Comparison of ENCODE assay signal across 8 cellular contexts in the genomic region with DNA sequence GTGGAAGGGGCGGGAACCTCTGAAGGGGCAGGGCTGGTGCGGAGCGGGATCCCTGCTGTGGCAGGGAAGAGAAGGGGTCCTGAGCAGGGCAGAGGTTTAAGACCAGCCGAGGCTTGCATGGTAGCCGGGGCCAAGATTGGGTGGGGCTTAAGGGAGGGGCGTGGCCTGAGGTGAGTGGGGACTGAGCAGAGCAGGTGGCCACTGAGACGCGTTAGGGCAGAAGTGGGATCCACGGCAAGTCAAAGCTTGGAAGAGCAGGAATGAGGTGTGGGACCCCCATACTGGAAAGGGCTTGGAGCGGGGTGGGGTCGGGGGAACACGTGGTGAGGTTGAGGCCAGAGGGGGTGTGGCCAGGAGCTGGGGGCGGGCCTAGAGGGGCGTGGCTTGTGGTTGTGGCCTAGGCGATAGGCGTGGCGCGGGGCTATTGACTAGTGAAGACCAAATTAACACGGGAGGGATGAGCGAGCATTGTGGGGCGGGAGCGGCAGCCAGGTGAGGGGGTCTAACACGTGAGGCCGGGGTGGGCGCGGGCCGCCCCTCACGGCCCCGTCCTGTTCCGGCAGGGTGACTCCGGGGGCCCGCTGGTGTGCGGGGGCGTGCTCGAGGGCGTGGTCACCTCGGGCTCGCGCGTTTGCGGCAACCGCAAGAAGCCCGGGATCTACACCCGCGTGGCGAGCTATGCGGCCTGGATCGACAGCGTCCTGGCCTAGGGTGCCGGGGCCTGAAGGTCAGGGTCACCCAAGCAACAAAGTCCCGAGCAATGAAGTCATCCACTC. TPM values are rescaled to one million over a fixed set of nuclear protein-coding genes. Genes with fewer than 3 reads are reported as not detected.
A peak's percentile ranks its signal among the peaks of the same experiment; 100 is the strongest.
DNase-seq lines count a peak whose midpoint lies in the region; ATAC-seq and TF ChIP-seq lines count a peak whose summit lies in the region.
"Had no signal": no experiment of that assay in that cellular context is flagged by ENCODE, and none has a peak within 500 bp of the region (broad histone marks: within the 10 kb centered on the region; RNA-seq: fewer than 3 reads in every experiment).

No MANE protein-coding gene starts in this region.

- H3K4me1 ChIP-seq in right lobe of liver (no peaks in the 10 kb centered on the region), sigmoid colon (peaks cover 0 to 41% (median 30%) of the 10 kb centered on the region in 4 donors)

- H3K9me3 Mint-ChIP-seq in HFFc6, result 0 out of 2 replicates have a peak, but pooled peaks cover 3% of the 10 kb centered on the region
- H3K9me3 Mint-ChIP-seq in WTC11, result no peaks in the 10 kb centered on the region
- no peaks in the 10 kb centered on the region for H3K9me3 Mint-ChIP-seq in MCF 10A (ENCODE audit: unreplicated experiment)

- H3K9me3 ChIP-seq in right lobe of liver (no peaks in the 10 kb centered on the region), sigmoid colon (no peaks in the 10 kb centered on the region)

- 5% methylated on average over 17 of the region's 51 CpGs for WGBS in right lobe of liver (ENCODE audit: insufficient coverage, low coverage, low lambda C conversion rate, missing lambda C conversion rate)
- 21 to 23% methylated on average over 51 of the region's 51 CpGs for WGBS in sigmoid colon, 2 donors

- H3K27me3 ChIP-seq in right lobe of liver (no peaks in the 10 kb centered on the region), sigmoid colon (peaks cover 21 to 52% (median 37%) of the 10 kb centered on the region in 3 donors)

- H3K36me3 Mint-ChIP-seq in HFFc6 (ENCODE audit: low read depth) (peaks cover 9% of the 10 kb centered on the region), WTC11 (no peaks in the 10 kb centered on the region; the same call in 1 of the 2 replicates), MCF 10A (ENCODE audit: insufficient read depth, unreplicated experiment) (peaks cover 8% of the 10 kb centered on the region)

- H3K27me3 Mint-ChIP-seq in HFFc6 (ENCODE audit: insufficient read depth) (peaks cover 7% of the 10 kb centered on the region; the same call in 1 of the 2 replicates), WTC11 (ENCODE audit: low read depth) (peaks cover 32% of the 10 kb centered on the region), MCF 10A (ENCODE audit: insufficient read depth, unreplicated experiment) (no peaks in the 10 kb centered on the region)

- peak; percentile 63 for ATAC-seq in WTC11
- ATAC-seq in right lobe of liver, result peak; percentile 20 to 43 (median 32)

- BruUV-seq in MCF 10A (replicated peaks; lab: Mats Ljungman, UMichigan), result no TSS peak

- peak; percentile 9 for DNase-seq in HFFc6
- peak; percentile 94 for DNase-seq in WTC11 (ENCODE audit: low spot score)
- DNase-seq in MCF 10A (ENCODE audit: unreplicated experiment), result peak; percentile 57
- DNase-seq in right lobe of liver, result peak in 2 of 3 donors; percentile 65 to 73
- DNase-seq in stimulated activated CD8-positive, alpha-beta memory T cell treated with anti-CD3 and anti-CD28 coated beads, Interleukin-7, amount 100 ng/mL, for 4 hours (ENCODE audit: low read depth in 2 of 2), result peak; percentile 61 to 64
- no peak for DNase-seq in sigmoid colon
- no peak for DNase-seq in HPDE6-E6E7 (ENCODE audit: extremely low spot score)

- H3K27ac Mint-ChIP-seq in HFFc6 (no peak overlapping the region), WTC11 (peak overlapping the region; percentile 78; the same call in 1 of the 2 replicates), MCF 10A (ENCODE audit: low read depth, unreplicated experiment) (no peak overlapping the region)

- no peak overlapping the region for H3K4me3 Mint-ChIP-seq in HFFc6
- peak overlapping the region; percentile 61 for H3K4me3 Mint-ChIP-seq in WTC11
- H3K4me3 Mint-ChIP-seq in MCF 10A (ENCODE audit: unreplicated experiment), result no peak overlapping the region

- intact Hi-C loops in MCF 10A (cut with micrococcal nuclease), result no loop called here
- intact Hi-C loops in right lobe of liver (cut with DNase I), result loop anchor here (5.0 to 10.0 kb wide), 2 partner anchors 55 to 98 kb away; partner anchors contain the start of gene KISS1R (in 1 of the 2)
- intact Hi-C loops in sigmoid colon (cut with DNase I), result no loop called here

- H3K4me1 Mint-ChIP-seq in HFFc6 (ENCODE audit: low read depth) (no peaks in the 10 kb centered on the region; the same call in 1 of the 2 replicates), WTC11 (peaks cover 5% of the 10 kb centered on the region), MCF 10A (ENCODE audit: insufficient read depth, unreplicated experiment) (peaks cover 5% of the 10 kb centered on the region)

- TF ChIP-seq EP300 in sigmoid colon (IDR thresholded peaks at IDR 0.05), result no peak

- POLR2A ChIA-PET in WTC11 (lab: Charles Lee), result no interaction called here
- POLR2A ChIA-PET in MCF 10A (lab: Yijun Ruan, JAX), result interaction anchor here (0.7 to 1.1 kb wide), 4 partner anchors 13 to 46 kb away, joined by 3 read pairs; no protein-coding TSS in a partner anchor

- H3K4me3 ChIP-seq in right lobe of liver, result no peak overlapping the region
- H3K4me3 ChIP-seq in sigmoid colon, result peak overlapping the region in 1 of 4 donors; percentile 16

- TF ChIP-seq POLR2A in right lobe of liver (IDR thresholded peaks at IDR 0.05) (no peak), sigmoid colon (IDR thresholded peaks at IDR 0.05) (no peak)

- CTCF ChIA-PET in WTC11 (lab: Charles Lee) (interaction anchor here (0.6 to 2.1 kb wide), 19 partner anchors 9 to 384 kb away, joined by 3 to 18 read pairs (median 4); partner anchors contain the start of genes ARHGAP45, KISS1R and PALM), MCF 10A (lab: Yijun Ruan, JAX) (interaction anchor here (0.6 kb wide), 1 partner anchor 404 kb away, joined by 3 read pairs; no protein-coding TSS in a partner anchor)

- H3K27ac ChIP-seq in right lobe of liver (no peak overlapping the region), sigmoid colon (no peak overlapping the region)

- TF ChIP-seq CTCF in HFFc6 (IDR thresholded peaks at IDR 0.05) (no peak), WTC11 (IDR thresholded peaks at IDR 0.05) (no peak), MCF 10A (IDR thresholded peaks at IDR 0.05; ENCODE audit: unreplicated experiment) (no peak), right lobe of liver (IDR thresholded peaks at IDR 0.05) (no peak), sigmoid colon (IDR thresholded peaks at IDR 0.05) (no peak)

- H3K36me3 ChIP-seq in right lobe of liver (peaks cover 0 to under 1% (median 0%) of the 10 kb centered on the region in 4 donors), sigmoid colon (peaks cover 0 to 5% (median 2%) of the 10 kb centered on the region in 4 donors)

TF ChIP-seq in WTC11, 78 proteins besides CTCF, POLR2A, EP300 and RAD21 (continues in another document):
- TF ChIP-seq TEAD1 (CRISPR knock-in tag; IDR thresholded peaks at IDR 0.05), result no peak
- no peak for TF ChIP-seq ATF6 (CRISPR knock-in tag; IDR thresholded peaks at IDR 0.05)
- no peak for TF ChIP-seq CREM (CRISPR knock-in tag; IDR thresholded peaks at IDR 0.05)
- TF ChIP-seq IRF1 (CRISPR knock-in tag; IDR thresholded peaks at IDR 0.05), result no peak
- TF ChIP-seq MXD4 (CRISPR knock-in tag; IDR thresholded peaks at IDR 0.05; ENCODE audit: borderline replicate concordance), result no peak

RNA-seq across cellular contexts. Expression of gene CFD, which starts 3.3 kb away (rescaled TPM):
- 1 to 10 TPM in 3 of 6 experiments, under 1 TPM in 3; 0.84 to 1.7 (median 0.98) TPM for total RNA-seq in HFFc6 (2021; fragmentation: NEBNext Ultra II Directional; extraction: Animal tissue kit (Norgen Biotek cat#: 25700))
- 1.7 to 2.7 TPM (median 2.5 TPM) in 3 replicates for total RNA-seq in WTC11 (2021)
- 0.88 and 1.1 TPM in 2 replicates for total RNA-seq in MCF 10A (2022)
- total RNA-seq in right lobe of liver, result 1 to 10 TPM; 3.5 to 9.6 (median 7.8) TPM
- total RNA-seq in sigmoid colon, result 100 to 1,000 TPM; 131 to 830 (median 457) TPM
- polyA plus RNA-seq in sigmoid colon, result 100 to 1,000 TPM in 2 of 3 donors, 10 to 100 TPM in 1; 29.1 to 329 (median 101) TPM

RNA-seq across cellular contexts. Expression of gene ELANE, which starts 10.6 kb away (rescaled TPM):
- under 1 TPM in 1 of 6 experiments, not detected in 5; 0.21 TPM for total RNA-seq in HFFc6 (2021; fragmentation: NEBNext Ultra II Directional; extraction: Animal tissue kit (Norgen Biotek cat#: 25700))
- total RNA-seq in WTC11 (2021), result not detected in 3 replicates
- total RNA-seq in MCF 10A (2022), result not detected in 2 replicates
- total RNA-seq in right lobe of liver, result 1 to 10 TPM in 2 of 6 experiments, under 1 TPM in 1, not detected in 3; 0.59 to 4.2 (median 3.3) TPM
- 1 to 10 TPM in 3 of 4 donors, not detected in 1; 1.4 to 3.6 (median 2.3) TPM for total RNA-seq in sigmoid colon
- polyA plus RNA-seq in sigmoid colon, result under 1 TPM in 1 of 3 donors, not detected in 2; 0.64 TPM
- total RNA-seq: T-helper 2 cell treated with Interferon-gamma antibody and Interleukin-4, amounts not matched to agents 100 ng/mL and 5 ng/mL, for 36 hours had no signal

RNA-seq across cellular contexts. Expression of gene PRTN3, which starts 21.9 kb away (rescaled TPM):
- not detected for total RNA-seq in HFFc6 (2021; fragmentation: NEBNext Ultra II Directional; extraction: Animal tissue kit (Norgen Biotek cat#: 25700))
- 0.53 to 0.82 TPM (median 0.61 TPM) in 3 replicates for total RNA-seq in WTC11 (2021)
- not detected in 2 replicates for total RNA-seq in MCF 10A (2022)
- total RNA-seq in right lobe of liver, result 1 to 10 TPM in 2 of 6 experiments, not detected in 4; 2.3 to 2.9 TPM
- total RNA-seq in sigmoid colon, result not detected
- polyA plus RNA-seq in sigmoid colon, result not detected
- total RNA-seq: T-helper 2 cell treated with Interferon-gamma antibody and Interleukin-4, amounts not matched to agents 100 ng/mL and 5 ng/mL, for 36 hours had no signal

RNA-seq across cellular contexts. Expression of gene MED16, which starts 30.3 kb away (rescaled TPM):
- total RNA-seq in HFFc6 (2021; fragmentation: NEBNext Ultra II Directional; extraction: Animal tissue kit (Norgen Biotek cat#: 25700)), result 10 to 100 TPM; 58.1 to 91.0 (median 70.9) TPM
- total RNA-seq in WTC11 (2021) (66.9 to 88.8 TPM (median 84.5 TPM) in 3 replicates), MCF 10A (2022) (52.7 and 61.0 TPM in 2 replicates), right lobe of liver (10 to 100 TPM; 32.0 to 35.7 (median 33.3) TPM), sigmoid colon (10 to 100 TPM; 22.4 to 33.2 (median 25.6) TPM)
- 10 to 100 TPM; 36.1 to 62.5 (median 51.7) TPM for polyA plus RNA-seq in sigmoid colon

RNA-seq across cellular contexts. Expression of gene RNU6-9, which starts 30.6 kb away (rescaled TPM):
- total RNA-seq in HFFc6 (2021; fragmentation: NEBNext Ultra II Directional; extraction: Animal tissue kit (Norgen Biotek cat#: 25700)), result not detected
- total RNA-seq in WTC11 (2021) (not detected in 3 replicates), MCF 10A (2022) (not detected in 2 replicates), right lobe of liver (not detected), sigmoid colon (not detected)
- not detected for polyA plus RNA-seq in sigmoid colon
- total RNA-seq: T-helper 2 cell treated with Interferon-gamma antibody and Interleukin-4, amounts not matched to agents 100 ng/mL and 5 ng/mL, for 36 hours had no signal

Comparison
In these comparisons a context has a peak if more than half of its experiments do, and no peak if none do; other contexts are left out.
1. DNase-seq: peak in HFFc6 (single experiment), WTC11 (single experiment), MCF 10A (single experiment), right lobe of liver (2 of 3) and stimulated activated CD8-positive, alpha-beta memory T cell treated with anti-CD3 and anti-CD28 coated beads, Interleukin-7, amount 100 ng/mL, for 4 hours (2 of 2); none in sigmoid colon (single experiment) and HPDE6-E6E7 (single experiment).
2. RNA of gene CFD, which starts 3.3 kb away (total RNA-seq): 131 to 830 TPM in sigmoid colon; 3.5 to 9.6 TPM in right lobe of liver, 1.7 to 2.7 TPM in WTC11, 0.88 to 1.1 TPM in MCF 10A and 0.84 to 1.7 TPM in HFFc6; every median in the first group is over 10 times any median in the second.
3. intact Hi-C loops: an anchor here in right lobe of liver (5.0 to 10.0 kb wide); none called in MCF 10A and sigmoid colon.